17 cellular contexts compared by ENCODE assay signal in the genomic region with DNA sequence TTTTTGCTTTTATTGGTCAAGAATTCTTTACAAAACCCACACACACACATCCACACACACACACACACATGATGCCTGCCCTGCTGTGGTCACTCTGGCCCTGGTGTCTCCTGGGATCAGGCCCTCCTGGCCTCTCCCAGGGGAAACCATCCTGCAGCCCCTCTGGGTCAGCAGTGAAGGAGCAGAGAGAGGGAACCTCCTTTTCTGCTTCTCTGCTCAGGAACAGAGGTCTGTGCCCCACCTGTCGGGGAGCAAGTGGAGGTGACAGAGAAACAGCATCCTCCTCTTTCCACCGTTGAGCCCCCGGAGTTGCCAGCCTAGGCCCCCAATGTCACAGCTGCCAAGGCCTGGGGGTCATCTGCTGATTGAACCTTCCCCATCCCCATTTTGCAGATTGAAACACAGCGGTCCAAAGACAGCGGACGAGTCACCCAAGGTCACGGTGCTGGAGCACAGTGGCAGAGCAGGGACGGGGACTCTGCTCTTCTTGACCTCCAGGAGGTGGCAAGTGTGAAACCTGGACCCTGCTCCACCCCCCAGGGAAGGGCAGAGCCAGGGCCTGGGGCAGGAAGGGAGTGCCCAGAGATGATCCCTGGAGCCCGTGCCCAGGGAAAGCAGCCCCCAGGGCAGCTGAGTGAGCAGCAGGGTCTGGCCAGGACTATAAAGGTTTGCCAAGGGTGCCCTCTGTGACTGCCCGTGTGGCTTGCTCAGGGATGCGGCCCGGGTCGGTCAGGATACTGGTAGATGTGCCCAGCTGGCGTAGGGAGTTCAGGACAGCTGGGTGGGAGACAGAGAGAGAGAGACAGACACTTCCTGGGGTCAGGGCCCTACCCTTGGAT. TPM values are rescaled to one million over a fixed set of nuclear protein-coding genes. Genes with fewer than 3 reads are reported as not detected.
"Had no signal": no experiment of that assay in that cellular context is flagged by ENCODE, and none has a peak within 500 bp of the region (broad histone marks: within the 10 kb centered on the region; RNA-seq: fewer than 3 reads in every experiment).

No MANE protein-coding gene starts in this region.

- ATAC-seq: activated CD4-positive, alpha-beta T cell treated with anti-CD3 and anti-CD28 coated beads for 36 hours; body of pancreas; stimulated activated memory B cell treated with anti-CD40 and anti-IgM and Interleukin-4, amounts not matched to agents 10 μg/mL and 1 μg/mL and 100 μg/mL, for 72 hours; T-helper 17 cell had no signal

- H3K36me3 ChIP-seq: lower lobe of right lung, thyroid gland had no signal

- DNase-seq: activated CD4-positive, alpha-beta memory T cell treated with anti-CD3 and anti-CD28 coated beads for 36 hours; activated CD4-positive, alpha-beta T cell treated with anti-CD3 and anti-CD28 coated beads for 36 hours; activated effector memory CD4-positive, alpha-beta T cell treated with anti-CD3 and anti-CD28 coated beads, Interleukin-2, amount 50 U/mL, for 16 hours; activated T-cell treated with anti-CD3 and anti-CD28 coated beads, Interleukin-2, amount 50 U/mL, for 24 hours; amniotic stem cell; body of pancreas; effector memory CD4-positive, alpha-beta T cell; foreskin fibroblast; immature natural killer cell; lower lobe of right lung; nephron progenitor cell; stimulated activated CD4-positive, alpha-beta T cell treated with anti-CD3 and anti-CD28 coated beads, Interleukin-1b, Interleukin-23, amount 100 ng/mL, for 48 hours; T-helper 17 cell; thyroid gland had no signal

- H3K4me3 ChIP-seq: body of pancreas, coronary artery, lower lobe of right lung, thyroid gland had no signal

- H3K4me1 ChIP-seq: body of pancreas, lower lobe of right lung, thyroid gland had no signal

- H3K27me3 ChIP-seq: body of pancreas, thyroid gland had no signal

- H3K9me3 ChIP-seq: body of pancreas, lower lobe of right lung, thyroid gland had no signal

- H3K27ac ChIP-seq: body of pancreas, coronary artery, lower lobe of right lung, thyroid gland had no signal

RNA-seq across cellular contexts. Expression of a gene that starts 30.9 kb away (rescaled TPM):
- total RNA-seq: activated CD4-positive, alpha-beta memory T cell treated with anti-CD3 and anti-CD28 coated beads for 36 hours; activated CD4-positive, alpha-beta T cell treated with anti-CD3 and anti-CD28 coated beads for 36 hours; pulmonary artery endothelial cell; T-helper 17 cell had no signal
- polyA plus RNA-seq: immature natural killer cell had no signal
